9 cellular contexts compared by ENCODE assay signal in genomic region chr14:68975667-68976066, GRCh38. TPM values are rescaled to one million over a fixed set of nuclear protein-coding genes. Genes with fewer than 3 reads are reported as not detected.
DNase-seq lines count a peak whose midpoint lies in the region; ATAC-seq, FAIRE-seq and TF ChIP-seq lines count a peak whose summit lies in the region.
"Had no signal": no experiment of that assay in that cellular context is flagged by ENCODE, and none has a peak within 500 bp of the region (broad histone marks: within the 10 kb centered on the region; RNA-seq: fewer than 3 reads in every experiment).

No MANE protein-coding gene starts in this region.

- dilution Hi-C loops in mammary epithelial cell (cut with HindIII; ENCODE audit: low sequenced_read_pairs) = no loop called here

- H3K36me3 ChIP-seq in mammary epithelial cell (ENCODE audit: insufficient read depth, low read length) (peaks cover 37% of the 10 kb centered on the region), lower lobe of right lung (peaks cover 20% of the 10 kb centered on the region)

- H3K27ac Mint-ChIP-seq in activated naive CD4-positive, alpha-beta T cell treated with anti-CD3 and anti-CD28 coated beads, Interleukin-2, amount 50 U/mL, for 24 hours = peak overlapping the region; percentile 61
- no peak overlapping the region for H3K27ac Mint-ChIP-seq in activated naive CD4-positive, alpha-beta T cell treated with anti-CD3 and anti-CD28 coated beads for 36 hours

- peak overlapping the region; percentile 86 to 96 (median 96) for H3K4me3 ChIP-seq in mammary epithelial cell (replicated peaks in 1 of 3; ENCODE audit: insufficient read depth in 1 of 3, low read depth in 2 of 3, low read length in 3 of 3)
- H3K4me3 ChIP-seq in lower lobe of right lung = no peak overlapping the region

- peaks cover 93% of the 10 kb centered on the region for H3K79me2 ChIP-seq in mammary epithelial cell (ENCODE audit: insufficient read depth, low read length)

- H3K27me3 ChIP-seq in mammary epithelial cell (ENCODE audit: insufficient read depth, low read length) (no peaks in the 10 kb centered on the region), lower lobe of right lung (ENCODE audit: low read depth) (no peaks in the 10 kb centered on the region)

- H3K27ac ChIP-seq in mammary epithelial cell (ENCODE audit: insufficient read depth, low read depth, low read length) = peak overlapping the region; percentile 81
- H3K27ac ChIP-seq in lower lobe of right lung = peak overlapping the region; percentile 24

- CTCF ChIA-PET in activated naive CD4-positive, alpha-beta T cell treated with anti-CD3 and anti-CD28 coated beads for 36 hours (lab: Charles Lee) = interaction anchor here (0.8 to 2.2 kb wide), 4 partner anchors 24 to 64 kb away, joined by 3 to 6 read pairs (median 4); no protein-coding TSS in a partner anchor
- CTCF ChIA-PET in mammary epithelial cell (lab: Charles Lee; ENCODE audit: low non-redundant PET) = interaction anchor here (0.5 to 0.6 kb wide), 2 partner anchors 41 to 1618 kb away, joined by 4 to 5 read pairs; no protein-coding TSS in a partner anchor

- H3K36me3 Mint-ChIP-seq in activated naive CD4-positive, alpha-beta T cell treated with anti-CD3 and anti-CD28 coated beads, Interleukin-2, amount 50 U/mL, for 24 hours = peaks cover 25% of the 10 kb centered on the region
- H3K36me3 Mint-ChIP-seq in activated naive CD4-positive, alpha-beta T cell treated with anti-CD3 and anti-CD28 coated beads for 36 hours (ENCODE audit: low read depth) = peaks cover 40% of the 10 kb centered on the region

- H3K4me1 Mint-ChIP-seq in activated naive CD4-positive, alpha-beta T cell treated with anti-CD3 and anti-CD28 coated beads, Interleukin-2, amount 50 U/mL, for 24 hours = peaks cover 63% of the 10 kb centered on the region
- peaks cover 53% of the 10 kb centered on the region for H3K4me1 Mint-ChIP-seq in activated naive CD4-positive, alpha-beta T cell treated with anti-CD3 and anti-CD28 coated beads for 36 hours (ENCODE audit: low read depth)

- H3K4me1 ChIP-seq in mammary epithelial cell (ENCODE audit: insufficient read depth, low read length) (peaks cover 65% of the 10 kb centered on the region), lower lobe of right lung (peaks cover 47% of the 10 kb centered on the region)

- no peaks in the 10 kb centered on the region for H3K9me3 ChIP-seq in mammary epithelial cell (replicated peaks; ENCODE audit: insufficient read depth, low read length)
- H3K9me3 ChIP-seq in lower lobe of right lung = no peaks in the 10 kb centered on the region

- WGBS in mammary epithelial cell (ENCODE audit: low coverage, missing lambda C conversion rate) = 1% methylated on average over 7 of the region's 7 CpGs

- BruUV-seq in mammary epithelial cell (replicated peaks; lab: Mats Ljungman, UMichigan) = no TSS peak

- DNase-seq in activated naive CD4-positive, alpha-beta T cell treated with anti-CD3 and anti-CD28 coated beads for 36 hours = no peak
- DNase-seq in mammary epithelial cell = peak; percentile 85
- DNase-seq in lower lobe of right lung = no peak
- no peak for DNase-seq in urothelium cell line (ENCODE audit: low spot score)
- DNase-seq in NCI-H748 (lab: John Stamatoyannopoulos, UW; ENCODE audit: unreplicated experiment) = no peak
- DNase-seq in NCI-H1092 (lab: John Stamatoyannopoulos, UW) = no peak
- no peak for DNase-seq in activated CD4-positive, CD25-positive, alpha-beta regulatory T cell (lab: John Stamatoyannopoulos, UW)
- DNase-seq: NCI-H82 had no signal

- H3K27me3 Mint-ChIP-seq in activated naive CD4-positive, alpha-beta T cell treated with anti-CD3 and anti-CD28 coated beads, Interleukin-2, amount 50 U/mL, for 24 hours = no peaks in the 10 kb centered on the region
- H3K27me3 Mint-ChIP-seq in activated naive CD4-positive, alpha-beta T cell treated with anti-CD3 and anti-CD28 coated beads for 36 hours (ENCODE audit: low read depth) = no peaks in the 10 kb centered on the region

- H3K4me3 Mint-ChIP-seq in activated naive CD4-positive, alpha-beta T cell treated with anti-CD3 and anti-CD28 coated beads, Interleukin-2, amount 50 U/mL, for 24 hours = no peak overlapping the region
- H3K4me3 Mint-ChIP-seq in activated naive CD4-positive, alpha-beta T cell treated with anti-CD3 and anti-CD28 coated beads for 36 hours = no peak overlapping the region

- peak overlapping the region; percentile 74 for H3K9ac ChIP-seq in mammary epithelial cell (ENCODE audit: insufficient read depth, low read length)

- H3K9me3 Mint-ChIP-seq in activated naive CD4-positive, alpha-beta T cell treated with anti-CD3 and anti-CD28 coated beads, Interleukin-2, amount 50 U/mL, for 24 hours = no peaks in the 10 kb centered on the region
- H3K9me3 Mint-ChIP-seq in activated naive CD4-positive, alpha-beta T cell treated with anti-CD3 and anti-CD28 coated beads for 36 hours = peaks cover 22% of the 10 kb centered on the region

- peaks cover 17% of the 10 kb centered on the region for H4K20me1 ChIP-seq in mammary epithelial cell (ENCODE audit: insufficient read depth, low read length)

- intact Hi-C loops in activated naive CD4-positive, alpha-beta T cell treated with anti-CD3 and anti-CD28 coated beads for 36 hours (cut with micrococcal nuclease) = loop anchor here (5.0 to 10.0 kb wide), 5 partner anchors 117 to 792 kb away; partner anchors contain the start of genes ERH, SLC39A9, SRSF5 and ZFP36L1
- intact Hi-C loops in mammary epithelial cell (cut with micrococcal nuclease) (loop anchor here (1.0 kb wide), 1 partner anchor 13 kb away; no protein-coding TSS in a partner anchor), lower lobe of right lung (cut with DNase I) (no loop called here)

- no peak overlapping the region for H2AFZ ChIP-seq in mammary epithelial cell (ENCODE audit: low read depth, low read length)

- peak overlapping the region; percentile 85 for H3K4me2 ChIP-seq in mammary epithelial cell (ENCODE audit: insufficient read depth, low read depth, low read length)

- ATAC-seq in lower lobe of right lung = no peak

- in situ Hi-C loops in mammary epithelial cell (cut with MboI; ENCODE audit: low sequenced_read_pairs in 2 of 2) = no loop called here

- TF ChIP-seq CTCF in mammary epithelial cell (conservative IDR thresholded peaks at IDR 0.05 in 1 of 2, IDR thresholded peaks at IDR 0.05 in 1 of 2; ENCODE audit: extremely low read depth in 1 of 2, insufficient read depth in 1 of 2, low read depth in 1 of 2, low read length in 2 of 2) (no peak), lower lobe of right lung (IDR thresholded peaks at IDR 0.05) (no peak)

- FAIRE-seq in urothelium cell line (lab: Jason Lieb, UNC) = peak; percentile 75

RNA-seq across cellular contexts. Expression of gene ACTN1, which starts 3.4 kb away (rescaled TPM):
- 10 to 100 TPM; 79.7 to 80.6 TPM for total RNA-seq in activated naive CD4-positive, alpha-beta T cell treated with anti-CD3 and anti-CD28 coated beads for 36 hours
- total RNA-seq in mammary epithelial cell = 1,000 to 10,000 TPM in 1 of 2 donors, 100 to 1,000 TPM in 1; 841 to 1,322 TPM
- polyA plus RNA-seq in mammary epithelial cell = 813 TPM
- 1,325 TPM for polyA minus RNA-seq in mammary epithelial cell
- 124 TPM for total RNA-seq in lower lobe of right lung
